In the genomic region with DNA sequence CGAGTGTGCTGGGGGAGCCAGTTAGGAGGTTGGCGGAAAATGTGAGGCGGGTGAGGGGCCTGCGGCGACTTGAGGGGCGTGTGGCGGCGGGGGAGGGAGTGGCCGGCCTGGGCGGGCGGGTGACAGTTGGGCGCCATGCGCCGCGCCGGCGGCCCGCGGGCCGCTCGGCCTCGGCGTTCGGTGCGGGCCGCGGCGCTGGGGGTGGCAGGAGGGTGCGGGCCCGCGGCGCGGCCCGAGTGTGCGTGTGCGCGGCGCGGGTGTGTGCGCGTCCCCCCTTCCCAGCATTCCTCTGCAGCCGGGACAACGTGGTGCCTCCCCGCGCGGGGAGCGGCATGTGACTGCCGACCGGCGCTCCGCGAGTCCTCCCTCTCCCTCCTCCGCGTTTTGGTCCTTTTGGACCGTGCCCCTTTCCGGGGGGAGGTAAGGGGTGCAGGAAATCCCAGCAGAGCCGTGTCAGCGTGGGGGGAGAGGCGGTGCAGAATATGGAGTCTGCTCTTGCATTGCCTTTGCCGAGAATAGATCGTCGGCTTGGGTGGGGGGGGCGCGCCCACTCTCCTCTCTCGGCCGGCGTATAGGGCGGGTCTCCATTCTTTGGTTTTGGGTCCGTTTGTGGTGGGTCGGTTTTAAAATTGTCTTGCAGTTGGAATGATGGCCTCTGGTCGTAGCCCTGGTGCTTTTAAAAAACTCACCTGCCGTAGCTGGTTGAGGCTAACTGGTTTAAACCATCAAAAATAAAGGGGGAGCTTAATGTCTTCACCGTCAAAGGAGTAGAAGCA, we compare ENCODE assay signal across 8 cellular contexts. TPM values are rescaled to one million over a fixed set of nuclear protein-coding genes. Genes with fewer than 3 reads are reported as not detected.
DNase-seq lines count a peak whose midpoint lies in the region; ATAC-seq, FAIRE-seq and TF ChIP-seq lines count a peak whose summit lies in the region.

No MANE protein-coding gene starts in this region.

- H3K27ac ChIP-seq in VCaP (peak overlapping the region; percentile 95), iPS-20b (ENCODE audit: low read length) (peak overlapping the region; percentile 61), small intestine (ENCODE audit: low read depth in 1 of 2, low read length in 1 of 2) (peak overlapping the region; percentile 79 to 92)

- H3K27me3 ChIP-seq in iPS-20b (ENCODE audit: insufficient read depth, low read length) (no peaks in the 10 kb centered on the region), small intestine (ENCODE audit: control insufficient read depth in 2 of 2, insufficient read depth in 2 of 2, low read length in 2 of 2) (no peaks in the 10 kb centered on the region)

- H3K36me3 ChIP-seq in iPS-20b (ENCODE audit: insufficient read depth, low read depth, low read length) (0 out of 2 replicates have a peak, but pooled peaks cover 3% of the 10 kb centered on the region), small intestine (ENCODE audit: control insufficient read depth in 2 of 2, insufficient read depth in 2 of 2, low read length in 2 of 2) (no peaks in the 10 kb centered on the region)

- POLR2A ChIA-PET in MCF 10A (lab: Yijun Ruan, JAX): interaction anchor here (0.7 to 4.2 kb wide), 15 partner anchors 11 to 718 kb away, joined by 3 to 35 read pairs (median 9); partner anchors contain the start of genes CNOT8, FAM114A2 and MFAP3

- H3K4me3 Mint-ChIP-seq in MCF 10A (ENCODE audit: unreplicated experiment): peak overlapping the region; percentile 82

- H3K4me3 ChIP-seq in HFF-Myc (replicated peaks; ENCODE audit: low read depth, low read length): peak overlapping the region; percentile 77
- peak overlapping the region; percentile 89 for H3K4me3 ChIP-seq in iPS-20b (ENCODE audit: low read length)
- peak overlapping the region; percentile 73 to 99 for H3K4me3 ChIP-seq in small intestine (ENCODE audit: low read depth in 1 of 2, low read length in 2 of 2)

- peaks cover 12% of the 10 kb centered on the region for H3K36me3 Mint-ChIP-seq in MCF 10A (ENCODE audit: insufficient read depth, unreplicated experiment)

- no TSS peak for BruUV-seq in MCF 10A (replicated peaks; lab: Mats Ljungman, UMichigan)

- no peak for FAIRE-seq in small intestine (lab: Jason Lieb, UNC)

- H3K27me3 Mint-ChIP-seq in MCF 10A (ENCODE audit: insufficient read depth, unreplicated experiment): no peaks in the 10 kb centered on the region

- CTCF ChIA-PET in MCF 10A (lab: Yijun Ruan, JAX): interaction anchor here (0.5 to 2.1 kb wide), 5 partner anchors 21 to 160 kb away, joined by 3 to 7 read pairs (median 5); no protein-coding TSS in a partner anchor

- H3K4me1 ChIP-seq in iPS-20b (ENCODE audit: insufficient read depth, low read length) (peaks cover 45% of the 10 kb centered on the region), small intestine (ENCODE audit: control insufficient read depth in 2 of 2, insufficient read depth in 1 of 2, low read depth in 1 of 2, low read length in 1 of 2) (peaks cover 5 to 15% of the 10 kb centered on the region in 2 donors)

- peaks cover 52% of the 10 kb centered on the region for H3K4me1 Mint-ChIP-seq in MCF 10A (ENCODE audit: insufficient read depth, unreplicated experiment)

- H3K9me3 ChIP-seq in iPS-20b (ENCODE audit: insufficient read depth, low read depth, low read length) (no peaks in the 10 kb centered on the region), small intestine (ENCODE audit: control insufficient read depth, low read depth) (no peaks in the 10 kb centered on the region)

- DNase-seq in AG08395 (ENCODE audit: low spot score): peak; percentile 22
- DNase-seq in HFF-Myc (ENCODE audit: extremely low read depth, low read depth): no peak
- DNase-seq in MCF 10A (ENCODE audit: unreplicated experiment): peak; percentile 37
- peak; percentile 55 for DNase-seq in small intestine
- DNase-seq in NCI-H446 treated with DMSO at 0.1 percent for 48 hours (lab: John Stamatoyannopoulos, UW): no peak

- no peaks in the 10 kb centered on the region for H3K9me3 Mint-ChIP-seq in MCF 10A (ENCODE audit: unreplicated experiment)

- intact Hi-C loops in MCF 10A (cut with micrococcal nuclease): loop anchor here (1.0 kb wide), 1 partner anchor 55 kb away; no protein-coding TSS in a partner anchor

- ATAC-seq in HG03097 (IDR thresholded peaks at IDR 0.05; ENCODE audit: low FRiP score, unreplicated experiment): no peak

- peak overlapping the region; percentile 86 for H3K27ac Mint-ChIP-seq in MCF 10A (ENCODE audit: low read depth, unreplicated experiment)

- WGBS in small intestine, 3 donors: 0 to 1% (median 0%) methylated on average over 26 to 73 of the region's 73 CpGs

- TF ChIP-seq CTCF in HFF-Myc (IDR thresholded peaks at IDR 0.05; ENCODE audit: low read depth, low read length, missing control alignments) (no peak), VCaP (conservative IDR thresholded peaks at IDR 0.05) (no peak), MCF 10A (IDR thresholded peaks at IDR 0.05; ENCODE audit: unreplicated experiment) (no peak)

- peak overlapping the region; percentile 92 for H3K9ac ChIP-seq in iPS-20b (ENCODE audit: low read depth, low read length)

RNA-seq across cellular contexts. Expression of gene LARP1, which starts 1.9 kb away (rescaled TPM):
- 321 and 340 TPM in 2 replicates for total RNA-seq in MCF 10A (2022)
- polyA plus RNA-seq in small intestine: 10 to 100 TPM; 16.8 to 63.2 (median 22.8) TPM

Comparison
In these comparisons a context has a peak if more than half of its experiments do, and no peak if none do; other contexts are left out.
1. DNase-seq: peak in AG08395 (single experiment), MCF 10A (single experiment) and small intestine (single experiment); none in HFF-Myc (single experiment) and NCI-H446 treated with DMSO at 0.1 percent for 48 hours (single experiment).
2. Peak in every context shown above with its lines, with median percentiles within 50 percentile points of each other: H3K4me3 ChIP-seq and H3K27ac ChIP-seq.